Comparison of ENCODE assay signal across 17 cellular contexts in genomic region chr14:38948171-38948570, GRCh38.
A peak's percentile ranks its signal among the peaks of the same experiment; 100 is the strongest.
DNase-seq lines count a peak whose midpoint lies in the region; ATAC-seq and TF ChIP-seq lines count a peak whose summit lies in the region.
"Had no signal": no experiment of that assay in that cellular context is flagged by ENCODE, and none has a peak within 500 bp of the region (broad histone marks: within the 10 kb centered on the region; RNA-seq: fewer than 3 reads in every experiment).

No MANE protein-coding gene starts in this region.

- intact Hi-C loops in activated CD4-positive, alpha-beta memory T cell treated with anti-CD3 and anti-CD28 coated beads for 36 hours (cut with micrococcal nuclease) = no loop called here

- POLR2A ChIA-PET in activated CD4-positive, alpha-beta memory T cell treated with anti-CD3 and anti-CD28 coated beads for 36 hours (lab: Charles Lee) = no interaction called here

- H3K4me3 ChIP-seq in SJCRH30 (no peak overlapping the region), retinal pigment epithelial cell (ENCODE audit: low read length) (no peak overlapping the region)
- H3K4me3 ChIP-seq: thoracic aorta had no signal

- TF ChIP-seq CTCF in retinal pigment epithelial cell (conservative IDR thresholded peaks at IDR 0.05; ENCODE audit: low read depth, low read length) = no peak

- peaks cover 21% of the 10 kb centered on the region for H3K4me1 ChIP-seq in SJCRH30

- H3K27ac ChIP-seq in SJCRH30 = peak overlapping the region; percentile 84
- H3K27ac ChIP-seq: C4-2B, thoracic aorta had no signal

- no peaks in the 10 kb centered on the region for H3K36me3 Mint-ChIP-seq in activated CD4-positive, alpha-beta memory T cell treated with anti-CD3 and anti-CD28 coated beads for 36 hours
- H3K36me3 Mint-ChIP-seq: brain had no signal

- no peak overlapping the region for H3K27ac Mint-ChIP-seq in activated CD4-positive, alpha-beta memory T cell treated with anti-CD3 and anti-CD28 coated beads for 36 hours
- H3K27ac Mint-ChIP-seq: activated CD8-positive, alpha-beta T cell treated with anti-CD3 and anti-CD28 coated beads for 36 hours; activated T-helper 2 cell treated with anti-CD3 and anti-CD28 coated beads, Interferon-gamma antibody, Interleukin-2, Interleukin-4, amounts not matched to agents 10 μg/mL and 5 μg/mL and 100 μg/mL, durations not matched to agents 14 hours and 24 hours and 36 hours; brain; effector memory CD8-positive, alpha-beta T cell had no signal

- H3K4me1 Mint-ChIP-seq in activated CD4-positive, alpha-beta memory T cell treated with anti-CD3 and anti-CD28 coated beads for 36 hours (ENCODE audit: low read depth) = no peaks in the 10 kb centered on the region

- H3K27me3 Mint-ChIP-seq in activated CD4-positive, alpha-beta memory T cell treated with anti-CD3 and anti-CD28 coated beads for 36 hours = no peaks in the 10 kb centered on the region
- H3K27me3 Mint-ChIP-seq: activated CD8-positive, alpha-beta T cell treated with anti-CD3 and anti-CD28 coated beads for 36 hours had no signal

- ATAC-seq in HG02623 (IDR thresholded peaks at IDR 0.05; ENCODE audit: unreplicated experiment) (no peak), GM19351 (IDR thresholded peaks at IDR 0.05; ENCODE audit: unreplicated experiment) (no peak)
- ATAC-seq: activated CD8-positive, alpha-beta T cell treated with anti-CD3 and anti-CD28 coated beads for 36 hours; effector memory CD8-positive, alpha-beta T cell had no signal

- H3K9me3 ChIP-seq in SJCRH30 (replicated peaks) = no peaks in the 10 kb centered on the region
- H3K9me3 ChIP-seq: thoracic aorta had no signal

- no peak overlapping the region for H3K4me3 Mint-ChIP-seq in activated CD4-positive, alpha-beta memory T cell treated with anti-CD3 and anti-CD28 coated beads for 36 hours
- H3K4me3 Mint-ChIP-seq: activated CD8-positive, alpha-beta T cell treated with anti-CD3 and anti-CD28 coated beads for 36 hours; brain; effector memory CD8-positive, alpha-beta T cell had no signal

- no peaks in the 10 kb centered on the region for H3K36me3 ChIP-seq in SJCRH30
- H3K36me3 ChIP-seq: thoracic aorta had no signal

- DNase-seq in GM03348 (ENCODE audit: low spot score) (peak; percentile 18), SJCRH30 (peak; percentile 56 to 85), fibroblast of gingiva (ENCODE audit: low read depth) (peak; percentile 67), retinal pigment epithelial cell (ENCODE audit: low read depth) (peak; percentile 62)
- no peak for DNase-seq in activated CD4-positive, alpha-beta memory T cell treated with anti-CD3 and anti-CD28 coated beads for 36 hours
- DNase-seq in activated CD4-positive, alpha-beta T cell treated with anti-CD3 and anti-CD28 coated beads for 4 hours = no peak
- DNase-seq: activated CD8-positive, alpha-beta T cell treated with anti-CD3 and anti-CD28 coated beads for 36 hours; DND-41; effector memory CD8-positive, alpha-beta T cell; IMR-90; stimulated activated CD4-positive, alpha-beta T cell treated with anti-CD3 and anti-CD28 coated beads, Interleukin-15, amount 100 ng/mL, for 24 hours had no signal

- no peaks in the 10 kb centered on the region for H3K9me3 Mint-ChIP-seq in activated CD4-positive, alpha-beta memory T cell treated with anti-CD3 and anti-CD28 coated beads for 36 hours
- H3K9me3 Mint-ChIP-seq: activated CD8-positive, alpha-beta T cell treated with anti-CD3 and anti-CD28 coated beads for 36 hours; activated T-helper 2 cell treated with anti-CD3 and anti-CD28 coated beads, Interferon-gamma antibody, Interleukin-2, Interleukin-4, amounts not matched to agents 10 μg/mL and 5 μg/mL and 100 μg/mL, durations not matched to agents 14 hours and 24 hours and 36 hours; effector memory CD8-positive, alpha-beta T cell had no signal

- H3K27me3 ChIP-seq in SJCRH30 = no peaks in the 10 kb centered on the region

- CTCF ChIA-PET in activated CD4-positive, alpha-beta memory T cell treated with anti-CD3 and anti-CD28 coated beads for 36 hours (lab: Charles Lee) = no interaction called here

Comparison
In these comparisons a context has a peak if more than half of its experiments do, and no peak if none do; other contexts are left out.
1. DNase-seq: peak in GM03348 (single experiment), SJCRH30 (2 of 2), fibroblast of gingiva (single experiment) and retinal pigment epithelial cell (single experiment); none in activated CD4-positive, alpha-beta memory T cell treated with anti-CD3 and anti-CD28 coated beads for 36 hours (single experiment) and activated CD4-positive, alpha-beta T cell treated with anti-CD3 and anti-CD28 coated beads for 4 hours (0 of 2).